In genomic region chr13:100533588-100534041, GRCh38 we compare ENCODE assay signal across 1 cellular context.
A peak's percentile ranks its signal among the peaks of the same experiment; 100 is the strongest.
TF ChIP-seq lines count a peak whose summit lies in the region.

No MANE protein-coding gene starts in this region.

TF ChIP-seq in HepG2, 621 proteins besides CTCF, POLR2A, EP300 and RAD21 (continued from another document and continues in another):
- TF ChIP-seq ZNF609 (CRISPR knock-in tag; IDR thresholded peaks at IDR 0.05; ENCODE audit: borderline replicate concordance) (no peak), ZNF687 (CRISPR knock-in tag; IDR thresholded peaks at IDR 0.05) (peak; percentile 59; the same call in 1 of the 2 replicates), BCL6 (CRISPR knock-in tag; IDR thresholded peaks at IDR 0.05) (peak; percentile 36), KAT2B (IDR thresholded peaks at IDR 0.05; ENCODE audit: borderline replicate concordance, low read depth, low read length) (no peak), ZNF33A (CRISPR knock-in tag; IDR thresholded peaks at IDR 0.05; ENCODE audit: borderline replicate concordance) (no peak), TSC22D2 (CRISPR knock-in tag; IDR thresholded peaks at IDR 0.05; ENCODE audit: borderline replicate concordance) (no peak), ZNF691 (CRISPR knock-in tag; IDR thresholded peaks at IDR 0.05; ENCODE audit: borderline replicate concordance, low read depth) (no peak), SALL1 (CRISPR knock-in tag; IDR thresholded peaks at IDR 0.05) (peak; percentile 70), LBX2 (CRISPR knock-in tag; IDR thresholded peaks at IDR 0.05; ENCODE audit: borderline replicate concordance) (no peak), ZNF605 (CRISPR knock-in tag; IDR thresholded peaks at IDR 0.05) (no peak), RORA (CRISPR knock-in tag; IDR thresholded peaks at IDR 0.05) (no peak), ZHX2 (IDR thresholded peaks at IDR 0.05; ENCODE audit: low read depth) (0 out of 2 replicates have a peak, but pooled peaks have one; percentile 25), ZHX2 (CRISPR knock-in tag; IDR thresholded peaks at IDR 0.05; ENCODE audit: borderline replicate concordance) (no peak), ZNF562 (CRISPR knock-in tag; IDR thresholded peaks at IDR 0.05; ENCODE audit: borderline replicate concordance) (no peak), ZNF468 (CRISPR knock-in tag; IDR thresholded peaks at IDR 0.05) (no peak), ARID5B (CRISPR knock-in tag; IDR thresholded peaks at IDR 0.05) (peak; percentile 50; the same call in 1 of the 2 replicates), CREB1 (IDR thresholded peaks at IDR 0.05) (no peak), CREB1 (CRISPR knock-in tag; IDR thresholded peaks at IDR 0.05) (0 out of 2 replicates have a peak, but pooled peaks have one; percentile 14), HOMEZ (CRISPR knock-in tag; IDR thresholded peaks at IDR 0.05; ENCODE audit: low read depth) (0 out of 2 replicates have a peak, but pooled peaks have one; percentile 41), ZNF672 (CRISPR knock-in tag; IDR thresholded peaks at IDR 0.05) (no peak), TEF (CRISPR knock-in tag; IDR thresholded peaks at IDR 0.05) (0 out of 2 replicates have a peak, but pooled peaks have one; percentile 44), ZBTB7B (CRISPR knock-in tag; IDR thresholded peaks at IDR 0.05) (no peak), IRX3 (CRISPR knock-in tag; IDR thresholded peaks at IDR 0.05; ENCODE audit: borderline replicate concordance, low read depth) (no peak), ZNF878 (CRISPR knock-in tag; IDR thresholded peaks at IDR 0.05) (0 out of 2 replicates have a peak, but pooled peaks have one; percentile 42), ZNF280D (CRISPR knock-in tag; IDR thresholded peaks at IDR 0.05) (no peak), EEA1 (CRISPR knock-in tag; IDR thresholded peaks at IDR 0.05; ENCODE audit: borderline replicate concordance) (no peak)
